In genomic region chr11:62544521-62545436, GRCh38 we compare ENCODE assay signal across 8 cellular contexts. TPM values are rescaled to one million over a fixed set of nuclear protein-coding genes. Genes with fewer than 3 reads are reported as not detected.
DNase-seq lines count a peak whose midpoint lies in the region.

No MANE protein-coding gene starts in this region.

- peak overlapping the region; percentile 97 for H3K4me2 ChIP-seq in neuronal stem cell (ENCODE audit: insufficient read depth, low read length, poor library complexity, severe bottlenecking)

- H3K23ac ChIP-seq in neuronal stem cell (ENCODE audit: low read depth, low read length, poor library complexity), result peak overlapping the region; percentile 98

- H2BK15ac ChIP-seq in neuronal stem cell (ENCODE audit: low read length), result peak overlapping the region; percentile 99

- H3K4me1 ChIP-seq in esophagus (ENCODE audit: control insufficient read depth in 2 of 2, insufficient read depth in 2 of 2, low read length in 1 of 2) (peaks cover 9 to 27% of the 10 kb centered on the region in 2 donors), neuronal stem cell (ENCODE audit: control insufficient read depth in 2 of 2, insufficient read depth in 1 of 2, low read depth in 1 of 2, low read length in 2 of 2) (peaks cover 35 to 45% of the 10 kb centered on the region in 2 donors)

- peak overlapping the region; percentile 88 for H2BK12ac ChIP-seq in neuronal stem cell (ENCODE audit: low read length)

- H3K9me3 ChIP-seq in esophagus (ENCODE audit: control insufficient read depth in 2 of 2, insufficient read depth in 1 of 2, low read depth in 1 of 2, low read length in 1 of 2) (no peaks in the 10 kb centered on the region), neuronal stem cell (replicated peaks in 1 of 2; ENCODE audit: control insufficient read depth in 2 of 2, insufficient read depth in 1 of 2, low read depth in 1 of 2, low read length in 2 of 2) (no peaks in the 10 kb centered on the region)

- H3K14ac ChIP-seq in neuronal stem cell (ENCODE audit: low read length), result peak overlapping the region; percentile 90

- H2AK5ac ChIP-seq in neuronal stem cell (ENCODE audit: low read depth, low read length), result peak overlapping the region; percentile 53

- H3K27me3 ChIP-seq in esophagus (ENCODE audit: control insufficient read depth in 1 of 2, insufficient read depth in 2 of 2, low read length in 2 of 2), result no peaks in the 10 kb centered on the region
- peaks cover 21 to 69% (median 47%) of the 10 kb centered on the region in 3 experiments for H3K27me3 ChIP-seq in neuronal stem cell (ENCODE audit: control insufficient read depth in 3 of 3, insufficient read depth in 3 of 3, low read depth in 1 of 3, low read length in 3 of 3)

- no peak overlapping the region for H4K8ac ChIP-seq in neuronal stem cell (ENCODE audit: low read depth, low read length)

- H3K4me3 ChIP-seq in esophagus (ENCODE audit: low read depth in 1 of 2, low read length in 2 of 2) (peak overlapping the region; percentile 82 to 98), neuronal stem cell (ENCODE audit: low read length in 2 of 2) (peak overlapping the region; percentile 45 to 96)

- no peak overlapping the region for H4K91ac ChIP-seq in neuronal stem cell (ENCODE audit: low read depth, low read length, poor library complexity)

- H3K36me3 ChIP-seq in esophagus (ENCODE audit: control insufficient read depth in 2 of 2, insufficient read depth in 2 of 2, low read length in 1 of 2) (peaks cover 0 to 12% of the 10 kb centered on the region in 2 donors), neuronal stem cell (replicated peaks in 1 of 2; ENCODE audit: control insufficient read depth in 2 of 2, insufficient read depth in 2 of 2, low read length in 2 of 2) (no peaks in the 10 kb centered on the region)

- no peak overlapping the region for H3K4ac ChIP-seq in neuronal stem cell (ENCODE audit: low read length)

- H2BK120ac ChIP-seq in neuronal stem cell (ENCODE audit: low read depth, low read length), result peak overlapping the region; percentile 53

- peak; percentile 45 for DNase-seq in activated T-cell treated with anti-CD3 and anti-CD28 coated beads, Interleukin-2, amount 50 U/mL, for 1 hour
- no peak for DNase-seq in activated T-cell treated with anti-CD3 and anti-CD28 coated beads for 4 hours
- DNase-seq in UCSD-AML1 (lab: John Stamatoyannopoulos, UW; ENCODE audit: unreplicated experiment), result peak; percentile 44
- DNase-seq in neuronal stem cell (ENCODE audit: low spot score), result no peak
- DNase-seq in mesenteric fat pad (ENCODE audit: low spot score), result no peak
- no peak for DNase-seq in NCI-H2196 treated with DMSO at 0.1 percent for 48 hours (lab: John Stamatoyannopoulos, UW; ENCODE audit: unreplicated experiment)
- no peak for DNase-seq in inferior parietal cortex (ENCODE audit: extremely low spot score)

- H2BK5ac ChIP-seq in neuronal stem cell (ENCODE audit: low read length), result peak overlapping the region; percentile 57

- peak overlapping the region; percentile 83 for H2AFZ ChIP-seq in neuronal stem cell (ENCODE audit: low read length)

- H3K79me1 ChIP-seq in neuronal stem cell (ENCODE audit: low read depth, low read length), result peaks cover 5% of the 10 kb centered on the region

- H3K27ac ChIP-seq in esophagus (ENCODE audit: low read depth in 2 of 2, low read length in 1 of 2) (peak overlapping the region; percentile 99 to 100), neuronal stem cell (replicated peaks; ENCODE audit: low read length) (no peak overlapping the region)

- peak overlapping the region; percentile 88 for H3K9ac ChIP-seq in neuronal stem cell (ENCODE audit: low read depth, low read length, poor library complexity)

- peak overlapping the region; percentile 97 for H3K18ac ChIP-seq in neuronal stem cell (ENCODE audit: low read length)

- 1 to 5% methylated on average over 30 to 33 of the region's 33 CpGs for WGBS in esophagus, 2 donors
- WGBS in neuronal stem cell (ENCODE audit: extremely low coverage in 2 of 2, insufficient read length in 2 of 2, insufficient replicate concordance in 1 of 2), 2 donors, result no CpG with 5 or more reads among the region's 33 CpGs

RNA-seq across cellular contexts. Expression of gene AHNAK, which starts 1.8 kb away (rescaled TPM):
- 100 to 1,000 TPM; 168 to 195 TPM for polyA plus RNA-seq in esophagus
- polyA plus RNA-seq in neuronal stem cell (2013, experiment 1 of 2), result 6.4 TPM
- polyA plus RNA-seq in neuronal stem cell (2013, experiment 2 of 2), result 6.9 TPM
- 1,254 TPM for total RNA-seq in mesenteric fat pad

RNA-seq across cellular contexts. Expression of gene EEF1G, which starts 28.9 kb away (rescaled TPM):
- 1,000 to 10,000 TPM in 1 of 2 donors, 100 to 1,000 TPM in 1; 884 to 1,495 TPM for polyA plus RNA-seq in esophagus
- polyA plus RNA-seq in neuronal stem cell (2013, experiment 1 of 2), result 2,514 TPM
- polyA plus RNA-seq in neuronal stem cell (2013, experiment 2 of 2), result 2,457 TPM
- total RNA-seq in mesenteric fat pad, result 865 TPM

RNA-seq across cellular contexts. Expression of gene TUT1, which starts 46.5 kb away (rescaled TPM):
- 10 to 100 TPM in 1 of 2 donors, 1 to 10 TPM in 1; 9.0 to 15.2 TPM for polyA plus RNA-seq in esophagus
- polyA plus RNA-seq in neuronal stem cell (2013, experiment 1 of 2), result 14.3 TPM
- polyA plus RNA-seq in neuronal stem cell (2013, experiment 2 of 2), result 14.6 TPM
- 13.4 TPM for total RNA-seq in mesenteric fat pad

RNA-seq across cellular contexts. Expression of gene MTA2, which starts 56.9 kb away (rescaled TPM):
- polyA plus RNA-seq in esophagus, result 10 to 100 TPM; 76.2 to 90.4 TPM
- 61.4 TPM for polyA plus RNA-seq in neuronal stem cell (2013, experiment 1 of 2)
- polyA plus RNA-seq in neuronal stem cell (2013, experiment 2 of 2), result 60.5 TPM
- total RNA-seq in mesenteric fat pad, result 103 TPM

Comparison
In these comparisons a context has a peak if more than half of its experiments do, and no peak if none do; other contexts are left out.
1. DNase-seq: peak in activated T-cell treated with anti-CD3 and anti-CD28 coated beads, Interleukin-2, amount 50 U/mL, for 1 hour (single experiment) and UCSD-AML1 (single experiment); none in activated T-cell treated with anti-CD3 and anti-CD28 coated beads for 4 hours (single experiment), neuronal stem cell (single experiment), mesenteric fat pad (single experiment), NCI-H2196 treated with DMSO at 0.1 percent for 48 hours (single experiment) and inferior parietal cortex (single experiment).